16 cellular contexts compared by ENCODE assay signal in genomic region chr3:8532251-8532831, GRCh38. TPM values are rescaled to one million over a fixed set of nuclear protein-coding genes. Genes with fewer than 3 reads are reported as not detected.
DNase-seq lines count a peak whose midpoint lies in the region; ATAC-seq and TF ChIP-seq lines count a peak whose summit lies in the region.
"Had no signal": no experiment of that assay in that cellular context is flagged by ENCODE, and none has a peak within 500 bp of the region (broad histone marks: within the 10 kb centered on the region; RNA-seq: fewer than 3 reads in every experiment).

No MANE protein-coding gene starts in this region.

- H3K4me1 Mint-ChIP-seq in chondrocyte (ENCODE audit: low read depth), result peaks cover 95% of the 10 kb centered on the region
- H3K4me1 Mint-ChIP-seq in natural killer cell treated with Interleukin-12 subunit alpha and Interleukin-12 subunit beta and Interleukin-15 and Interleukin-18, amount 100 ng/mL, for 72 hours (ENCODE audit: low read depth in 2 of 2), result no peaks in the 10 kb centered on the region
- H3K4me1 Mint-ChIP-seq: activated naive CD8-positive, alpha-beta T cell treated with anti-CD3 and anti-CD28 coated beads for 36 hours had no signal

- intact Hi-C loops in colonic mucosa (cut with DNase I), result no loop called here

- peak; percentile 35 to 71 for TF ChIP-seq RAD21 in liver (IDR thresholded peaks at IDR 0.05)

- H3K9me3 Mint-ChIP-seq in chondrocyte (ENCODE audit: low read depth), result no peaks in the 10 kb centered on the region
- no peaks in the 10 kb centered on the region for H3K9me3 Mint-ChIP-seq in natural killer cell treated with Interleukin-12 subunit alpha and Interleukin-12 subunit beta and Interleukin-15 and Interleukin-18, amount 100 ng/mL, for 72 hours
- H3K9me3 Mint-ChIP-seq: activated naive CD8-positive, alpha-beta T cell treated with anti-CD3 and anti-CD28 coated beads for 36 hours had no signal

- H3K36me3 ChIP-seq in liver (ENCODE audit: control insufficient read depth in 4 of 4, insufficient read depth in 3 of 4, low read depth in 1 of 4, low read length in 3 of 4) (no peaks in the 10 kb centered on the region), suprapubic skin (peaks cover 3% of the 10 kb centered on the region), colonic mucosa (no peaks in the 10 kb centered on the region)

- H3K4me3 ChIP-seq in liver (ENCODE audit: low read depth in 1 of 3, low read length in 3 of 3) (no peak overlapping the region), suprapubic skin (no peak overlapping the region), colonic mucosa (no peak overlapping the region)
- H3K4me3 ChIP-seq: PC-9 had no signal

- H3K27me3 Mint-ChIP-seq in chondrocyte (ENCODE audit: low read depth), result no peaks in the 10 kb centered on the region
- H3K27me3 Mint-ChIP-seq in natural killer cell treated with Interleukin-12 subunit alpha and Interleukin-12 subunit beta and Interleukin-15 and Interleukin-18, amount 100 ng/mL, for 72 hours, result peaks cover 6 to 10% of the 10 kb centered on the region in 2 donors
- H3K27me3 Mint-ChIP-seq: activated CD8-positive, alpha-beta memory T cell treated with anti-CD3 and anti-CD28 coated beads, Interleukin-2, amount 10 ng/mL, durations not matched to agents 7 days and 5 days had no signal

- H3K27ac ChIP-seq in liver (ENCODE audit: low read depth in 1 of 2, low read length in 2 of 2), result no peak overlapping the region
- H3K27ac ChIP-seq in suprapubic skin, result peak overlapping the region; percentile 72
- H3K27ac ChIP-seq in colonic mucosa, result no peak overlapping the region
- H3K27ac ChIP-seq: PC-9 had no signal

- TF ChIP-seq POLR2A in suprapubic skin (IDR thresholded peaks at IDR 0.05), result no peak

- WGBS in liver, result 22% methylated on average over 7 of the region's 7 CpGs
- whole genome bisulfite sequencing in suprapubic skin, result 34% methylated on average over 7 of the region's 7 CpGs

- H3K36me3 Mint-ChIP-seq in chondrocyte (ENCODE audit: low read depth), result peaks cover 67% of the 10 kb centered on the region
- no peaks in the 10 kb centered on the region for H3K36me3 Mint-ChIP-seq in natural killer cell treated with Interleukin-12 subunit alpha and Interleukin-12 subunit beta and Interleukin-15 and Interleukin-18, amount 100 ng/mL, for 72 hours
- H3K36me3 Mint-ChIP-seq: activated CD8-positive, alpha-beta memory T cell treated with anti-CD3 and anti-CD28 coated beads, Interleukin-2, amount 10 ng/mL, durations not matched to agents 7 days and 5 days; activated naive CD8-positive, alpha-beta T cell treated with anti-CD3 and anti-CD28 coated beads for 36 hours had no signal

- H3K9ac ChIP-seq in liver (ENCODE audit: low read depth in 1 of 2, low read length in 2 of 2) (no peak overlapping the region), colonic mucosa (ENCODE audit: low read depth in 2 of 2, low read length in 2 of 2) (no peak overlapping the region)

- DNase-seq in HCEC 1CT (peak; percentile 82), chondrocyte (ENCODE audit: low spot score) (no peak), suprapubic skin (ENCODE audit: low spot score in 2 of 2) (peak in 1 of 2 donors; percentile 79), colonic mucosa (no peak)
- no peak for DNase-seq in natural killer cell treated with Interleukin-12 subunit alpha and Interleukin-12 subunit beta and Interleukin-15 and Interleukin-18, amount 100 ng/mL, for 72 hours (ENCODE audit: low spot score)
- DNase-seq in activated naive CD4-positive, alpha-beta T cell (lab: John Stamatoyannopoulos, UW), result no peak
- DNase-seq: activated CD8-positive, alpha-beta memory T cell treated with anti-CD3 and anti-CD28 coated beads, Interleukin-2, amount 10 ng/mL, durations not matched to agents 7 days and 5 days; activated naive CD8-positive, alpha-beta T cell treated with anti-CD3 and anti-CD28 coated beads for 36 hours; effector CD4-positive, alpha-beta T cell; hypothalamus; Karpas-422; NCI-H2171; PC-9; stimulated activated CD8-positive, alpha-beta memory T cell treated with anti-CD3 and anti-CD28 coated beads, Interleukin-4, amount 100 ng/mL, for 48 hours had no signal

- H3K4me3 Mint-ChIP-seq in chondrocyte (ENCODE audit: unreplicated experiment), result no peak overlapping the region
- no peak overlapping the region for H3K4me3 Mint-ChIP-seq in natural killer cell treated with Interleukin-12 subunit alpha and Interleukin-12 subunit beta and Interleukin-15 and Interleukin-18, amount 100 ng/mL, for 72 hours
- H3K4me3 Mint-ChIP-seq: activated CD8-positive, alpha-beta memory T cell treated with anti-CD3 and anti-CD28 coated beads, Interleukin-2, amount 10 ng/mL, durations not matched to agents 7 days and 5 days; activated naive CD8-positive, alpha-beta T cell treated with anti-CD3 and anti-CD28 coated beads for 36 hours had no signal

- H3K4me1 ChIP-seq in liver (ENCODE audit: control insufficient read depth in 4 of 4, insufficient read depth in 4 of 4, low read length in 3 of 4), result peaks cover 15 to 48% (median 37%) of the 10 kb centered on the region in 4 donors
- H3K4me1 ChIP-seq in suprapubic skin, result peaks cover 56% of the 10 kb centered on the region
- H3K4me1 ChIP-seq in colonic mucosa, result no peaks in the 10 kb centered on the region

- H3K27me3 ChIP-seq in liver (ENCODE audit: control insufficient read depth in 4 of 4, insufficient read depth in 4 of 4, low read length in 3 of 4) (no peaks in the 10 kb centered on the region), suprapubic skin (no peaks in the 10 kb centered on the region), colonic mucosa (no peaks in the 10 kb centered on the region)

- H3K9me3 ChIP-seq in liver (ENCODE audit: control insufficient read depth in 4 of 4, low read length in 3 of 4), result no peaks in the 10 kb centered on the region
- no peaks in the 10 kb centered on the region for H3K9me3 ChIP-seq in suprapubic skin
- H3K9me3 ChIP-seq in colonic mucosa, result no peaks in the 10 kb centered on the region

- TF ChIP-seq CTCF in chondrocyte (IDR thresholded peaks at IDR 0.05) (no peak), liver (IDR thresholded peaks at IDR 0.05; ENCODE audit: low read depth, low read length, missing input control) (no peak), suprapubic skin (IDR thresholded peaks at IDR 0.05) (no peak), colonic mucosa (IDR thresholded peaks at IDR 0.05) (no peak)

- no peak for TF ChIP-seq EP300 in suprapubic skin (IDR thresholded peaks at IDR 0.05)

- no peak for ATAC-seq in natural killer cell treated with Interleukin-12 subunit alpha and Interleukin-12 subunit beta and Interleukin-15 and Interleukin-18, amount 100 ng/mL, for 72 hours
- no peak for ATAC-seq in GM21825 (IDR thresholded peaks at IDR 0.05; ENCODE audit: unreplicated experiment)
- ATAC-seq: activated CD8-positive, alpha-beta memory T cell treated with anti-CD3 and anti-CD28 coated beads, Interleukin-2, amount 10 ng/mL, durations not matched to agents 7 days and 5 days had no signal

- H3K27ac Mint-ChIP-seq in chondrocyte (ENCODE audit: unreplicated experiment), result peak overlapping the region; percentile 85
- no peak overlapping the region for H3K27ac Mint-ChIP-seq in natural killer cell treated with Interleukin-12 subunit alpha and Interleukin-12 subunit beta and Interleukin-15 and Interleukin-18, amount 100 ng/mL, for 72 hours
- H3K27ac Mint-ChIP-seq: activated CD8-positive, alpha-beta memory T cell treated with anti-CD3 and anti-CD28 coated beads, Interleukin-2, amount 10 ng/mL, durations not matched to agents 7 days and 5 days; activated naive CD8-positive, alpha-beta T cell treated with anti-CD3 and anti-CD28 coated beads for 36 hours had no signal

TF ChIP-seq in liver, 16 proteins besides CTCF, POLR2A, EP300 and RAD21 (continues in another document):
- TF ChIP-seq ZBTB33 (IDR thresholded peaks at IDR 0.05) (peak; percentile 50), GABPA (IDR thresholded peaks at IDR 0.05 in 1 of 2, conservative IDR thresholded peaks at IDR 0.05 in 1 of 2) (no peak), FOXA2 (IDR thresholded peaks at IDR 0.05) (peak; percentile 62), EGR1 (IDR thresholded peaks at IDR 0.05; ENCODE audit: low read depth in 2 of 2) (peak; percentile 46 to 88), MAX (IDR thresholded peaks at IDR 0.05) (peak; percentile 98), SP1 (IDR thresholded peaks at IDR 0.05) (peak; percentile 81), YY1 (IDR thresholded peaks at IDR 0.05) (peak; percentile 58)

RNA-seq across cellular contexts. Expression of gene LMCD1, which starts 30.7 kb away (rescaled TPM):
- total RNA-seq in chondrocyte (260 to 268 TPM (median 263 TPM) in 3 replicates), liver (1 to 10 TPM; 5.2 to 8.3 TPM), suprapubic skin (10 to 100 TPM; 33.4 to 49.3 (median 36.8) TPM), colonic mucosa (1 to 10 TPM; 5.5 to 7.6 TPM)
- 1 to 10 TPM; 3.1 to 6.8 TPM for polyA plus RNA-seq in liver
- total RNA-seq in natural killer cell treated with Interleukin-12 subunit alpha and Interleukin-12 subunit beta and Interleukin-15 and Interleukin-18, amount 100 ng/mL, for 72 hours, result 1 to 10 TPM in 1 of 2 donors, not detected in 1; 1.0 TPM
